21 cellular contexts compared by ENCODE assay signal in genomic region chr17:55233840-55234239, GRCh38. TPM values are rescaled to one million over a fixed set of nuclear protein-coding genes. Genes with fewer than 3 reads are reported as not detected.
DNase-seq lines count a peak whose midpoint lies in the region; FAIRE-seq and TF ChIP-seq lines count a peak whose summit lies in the region.
"Had no signal": no experiment of that assay in that cellular context is flagged by ENCODE, and none has a peak within 500 bp of the region (broad histone marks: within the 10 kb centered on the region; RNA-seq: fewer than 3 reads in every experiment).

No MANE protein-coding gene starts in this region.

- H3K4me2 ChIP-seq in keratinocyte (ENCODE audit: control insufficient read depth, extremely low read depth, insufficient read depth, low read depth, low read length), result peak overlapping the region; percentile 15

- H4K20me1 ChIP-seq in keratinocyte (ENCODE audit: control insufficient read depth, extremely low read depth, insufficient read depth, low read length), result no peaks in the 10 kb centered on the region

- H3K36me3 ChIP-seq in bronchial epithelial cell (ENCODE audit: control insufficient read depth, insufficient read depth, low read length) (no peaks in the 10 kb centered on the region), keratinocyte (ENCODE audit: control insufficient read depth in 2 of 2, extremely low read depth in 1 of 2, insufficient read depth in 2 of 2, low read length in 2 of 2) (no peaks in the 10 kb centered on the region), adrenal gland (replicated peaks in 1 of 2) (no peaks in the 10 kb centered on the region)
- H3K36me3 ChIP-seq: BE2C had no signal

- no peak for TF ChIP-seq CTCF in RWPE1 (conservative IDR thresholded peaks at IDR 0.05; ENCODE audit: low read depth)
- TF ChIP-seq CTCF in bronchial epithelial cell (IDR thresholded peaks at IDR 0.05; ENCODE audit: insufficient read depth, low read length, severe bottlenecking), result no peak
- TF ChIP-seq CTCF in keratinocyte (optimal IDR thresholded peaks at IDR 0.05 in 1 of 3, IDR thresholded peaks at IDR 0.05 in 1 of 3, conservative IDR thresholded peaks at IDR 0.05 in 1 of 3; ENCODE audit: extremely low read depth in 1 of 3, insufficient read depth in 2 of 3, low read length in 3 of 3), result no peak
- TF ChIP-seq CTCF in adrenal gland (IDR thresholded peaks at IDR 0.05), result no peak

- WGBS in adrenal gland, 4 donors, result 93 to 97% (median 96%) methylated on average over 3 of the region's 3 CpGs

- H3K9me3 ChIP-seq in keratinocyte (ENCODE audit: control insufficient read depth, low read depth, low read length) (no peaks in the 10 kb centered on the region), adrenal gland (replicated peaks in 1 of 3) (no peaks in the 10 kb centered on the region)
- H3K9me3 ChIP-seq: BE2C had no signal

- TF ChIP-seq POLR2A in adrenal gland (IDR thresholded peaks at IDR 0.05), result no peak

- FAIRE-seq in bronchial epithelial cell (lab: Jason Lieb, UNC), result no peak
- FAIRE-seq in keratinocyte (lab: Jason Lieb, UNC), result no peak
- FAIRE-seq: D721Med, GM12892, H1, K562 had no signal

- POLR2A ChIA-PET in RWPE1 (lab: Yijun Ruan, JAX; ENCODE audit: low non-redundant PET), result no interaction called here

- H3K9ac ChIP-seq in keratinocyte (ENCODE audit: control insufficient read depth, extremely low read depth, insufficient read depth, low read length), result no peak overlapping the region

- H3K27me3 ChIP-seq in bronchial epithelial cell (ENCODE audit: control insufficient read depth, insufficient read depth, low read length) (no peaks in the 10 kb centered on the region), keratinocyte (ENCODE audit: control insufficient read depth, extremely low read depth, insufficient read depth, low read length) (no peaks in the 10 kb centered on the region), adrenal gland (no peaks in the 10 kb centered on the region)
- H3K27me3 ChIP-seq: BE2C had no signal

- no peak overlapping the region for H2AFZ ChIP-seq in keratinocyte (ENCODE audit: control insufficient read depth, low read length)

- dilution Hi-C loops in keratinocyte (cut with MboI; ENCODE audit: extremely low pct_ligation_motif_present, low sequenced_read_pairs), result no loop called here

- intact Hi-C loops in adrenal gland (cut with DNase I) (loop anchor here in 1 of 2 donors (10.0 kb wide), 1 partner anchor 179 kb away; no protein-coding TSS in a partner anchor), cardiac septum (cut with DNase I) (loop anchor here (10.0 kb wide), 1 partner anchor 111 kb away; no protein-coding TSS in a partner anchor)

- DNase-seq in HPDE6-E6E7 (ENCODE audit: extremely low spot score) (peak; percentile 11), RWPE1 (ENCODE audit: low spot score) (peak; percentile 59), bronchial epithelial cell (ENCODE audit: low read depth) (peak; percentile 94), keratinocyte (ENCODE audit: low read depth, low spot score) (no peak), adrenal gland (no peak), DMS153 treated with DMSO at 0.1 percent for 48 hours (lab: John Stamatoyannopoulos, UW; ENCODE audit: unreplicated experiment) (no peak), cardiac septum (ENCODE audit: low spot score) (no peak)
- DNase-seq: BE2C, EL, MM.1S, NCI-H1048, NCI-H1417 treated with DMSO at 0.1 percent for 48 hours, NCI-H187 treated with DMSO at 0.1 percent for 48 hours, NCI-H2107, NCI-H774, SHP77, SW 1271 had no signal

- H3K4me1 ChIP-seq in keratinocyte (ENCODE audit: control insufficient read depth, extremely low read depth, insufficient read depth, low read length) (peaks cover 14% of the 10 kb centered on the region), adrenal gland (replicated peaks in 1 of 2) (peaks cover 0 to 14% of the 10 kb centered on the region in 2 donors)
- H3K4me1 ChIP-seq: BE2C had no signal

- H3K4me3 ChIP-seq in bronchial epithelial cell (ENCODE audit: low read depth, low read length) (no peak overlapping the region), keratinocyte (ENCODE audit: control insufficient read depth in 2 of 3, extremely low read depth in 1 of 3, insufficient read depth in 2 of 3, low read depth in 1 of 3, low read length in 3 of 3) (no peak overlapping the region), adrenal gland (no peak overlapping the region)
- H3K4me3 ChIP-seq: K562 had no signal

- no peaks in the 10 kb centered on the region for H3K9me1 ChIP-seq in keratinocyte (ENCODE audit: control insufficient read depth, extremely low read depth, insufficient read depth, low read length)

- CTCF ChIA-PET in RWPE1 (lab: Yijun Ruan, JAX), result no interaction called here

- H3K27ac ChIP-seq in RWPE1 (no peak overlapping the region), keratinocyte (ENCODE audit: control insufficient read depth, insufficient read depth, low read length) (no peak overlapping the region), adrenal gland (no peak overlapping the region)

- H3K79me2 ChIP-seq in keratinocyte (ENCODE audit: control insufficient read depth, insufficient read depth, low read length), result no peaks in the 10 kb centered on the region

RNA-seq across cellular contexts. Expression of gene HLF, which starts 30.9 kb away (rescaled TPM):
- total RNA-seq in bronchial epithelial cell, result 0.26 and 0.51 TPM in 2 replicates
- polyA plus RNA-seq in keratinocyte, result 0.09 to 0.85 TPM (median 0.21 TPM) in 3 replicates
- polyA plus RNA-seq in keratinocyte (2011; ENCODE audit: low read depth), result 0.39 TPM
- polyA plus RNA-seq in keratinocyte (2011; cell fraction: cytosol; rRNA removed), result 0.06 and 0.13 TPM in 2 replicates
- polyA plus RNA-seq in keratinocyte (2011; cell fraction: nucleus; rRNA removed), result 0.53 and 1.4 TPM in 2 replicates
- 0.15 and 0.78 TPM in 2 replicates for polyA plus RNA-seq in keratinocyte (2012; ENCODE audit: low replicate concordance)
- polyA minus RNA-seq in keratinocyte, result 0.19 to 2.2 TPM in 2 of 3 replicates, not detected in the other
- not detected for polyA minus RNA-seq in keratinocyte (2011; cell fraction: cytosol; rRNA and poly(A)+ RNA removed)
- polyA minus RNA-seq in keratinocyte (2011; cell fraction: nucleus; rRNA and poly(A)+ RNA removed), result 0.32 and 0.78 TPM in 2 replicates
- 10 to 100 TPM; 15.0 to 74.3 (median 34.3) TPM for total RNA-seq in adrenal gland
- 10 to 100 TPM in 1 of 3 donors, 1 to 10 TPM in 2; 8.8 to 15.0 (median 9.7) TPM for polyA plus RNA-seq in adrenal gland
- total RNA-seq in cardiac septum, result 9.8 TPM

Comparison
In these comparisons a context has a peak if more than half of its experiments do, and no peak if none do; other contexts are left out.
1. DNase-seq: peak in HPDE6-E6E7 (single experiment), RWPE1 (single experiment) and bronchial epithelial cell (single experiment); none in keratinocyte (single experiment), adrenal gland (0 of 7), DMS153 treated with DMSO at 0.1 percent for 48 hours (single experiment) and cardiac septum (single experiment).